1 cellular context compared by ENCODE assay signal in the genomic region with DNA sequence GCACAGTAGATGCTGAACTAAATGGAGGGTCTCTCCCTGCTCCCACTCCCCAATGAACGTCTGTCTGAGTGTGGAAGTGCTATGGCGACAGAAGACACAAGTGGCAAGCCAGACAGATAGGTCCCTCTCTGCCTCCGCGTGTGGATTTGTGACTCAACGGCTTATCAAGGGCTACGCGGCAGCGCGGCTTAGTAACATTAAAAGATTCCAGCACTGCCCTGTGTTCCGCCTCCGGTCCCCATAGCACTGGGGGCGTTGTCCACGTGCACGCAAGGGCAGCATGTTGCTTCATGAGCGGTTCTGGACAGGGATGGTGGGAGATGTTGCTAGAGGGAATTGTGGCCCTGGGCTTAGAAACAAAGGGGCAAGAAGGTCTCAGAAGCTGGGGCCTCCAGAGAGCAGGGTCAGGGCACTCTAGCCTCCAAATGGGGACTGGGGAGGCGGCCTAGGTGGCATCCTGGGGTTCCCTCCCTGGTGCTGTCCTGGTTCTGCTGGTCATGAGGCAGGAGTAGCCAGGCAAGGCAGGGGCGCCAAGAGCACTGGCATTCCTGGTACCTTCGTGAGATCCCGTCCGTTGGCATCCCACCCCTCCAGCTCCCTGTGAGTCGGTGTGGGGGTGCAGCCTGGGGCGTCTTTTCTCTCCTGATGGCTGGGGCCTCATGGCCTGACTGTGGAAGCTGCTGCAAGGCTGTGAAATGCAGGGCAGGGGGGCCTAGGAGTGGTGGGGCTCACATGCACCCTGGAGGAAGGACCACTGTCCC.
TF ChIP-seq lines count a peak whose summit lies in the region.

No MANE protein-coding gene starts in this region.

TF ChIP-seq in K562, 482 proteins besides CTCF, POLR2A, EP300 and RAD21:
- TF ChIP-seq ZKSCAN1 (IDR thresholded peaks at IDR 0.05; ENCODE audit: low read depth, low read length) (peak; percentile 76; the same call in 1 of the 2 replicates), KLF1 (tag; IDR thresholded peaks at IDR 0.05) (no peak), ZNF644 (tag; IDR thresholded peaks at IDR 0.05; ENCODE audit: low read depth) (no peak), ZNF584 (CRISPR knock-in tag; IDR thresholded peaks at IDR 0.05; ENCODE audit: low read depth) (no peak)
